ENCODE assay signal across 8 cellular contexts in genomic region chr19:16111909-16112752, GRCh38. TPM values are rescaled to one million over a fixed set of nuclear protein-coding genes. Genes with fewer than 3 reads are reported as not detected.
DNase-seq lines count a peak whose midpoint lies in the region; ATAC-seq, FAIRE-seq and TF ChIP-seq lines count a peak whose summit lies in the region.

No MANE protein-coding gene starts in this region.

- no peak for TF ChIP-seq CTCF in GM23338 (conservative IDR thresholded peaks at IDR 0.05; ENCODE audit: low read depth in 2 of 2)
- TF ChIP-seq CTCF in WTC11 (IDR thresholded peaks at IDR 0.05): no peak
- TF ChIP-seq CTCF in spleen (IDR thresholded peaks at IDR 0.05 in 8 of 11, conservative IDR thresholded peaks at IDR 0.05 in 3 of 11): no peak

- TF ChIP-seq POLR2A in spleen (IDR thresholded peaks at IDR 0.05) (no peak), H54 (IDR thresholded peaks at IDR 0.05; ENCODE audit: low read depth, low read length) (no peak)

- H3K27me3 Mint-ChIP-seq in GM23338 (ENCODE audit: insufficient read depth, low read depth, poor library complexity) (peaks cover 4% of the 10 kb centered on the region), WTC11 (ENCODE audit: low read depth) (peaks cover 2% of the 10 kb centered on the region; the same call in 1 of the 2 replicates)

- H4K20me1 ChIP-seq in GM23338 (replicated peaks; ENCODE audit: insufficient read depth): peaks cover 25% of the 10 kb centered on the region

- H3K27me3 ChIP-seq in GM23338 (ENCODE audit: insufficient read depth) (no peaks in the 10 kb centered on the region), spleen (replicated peaks in 1 of 7) (no peaks in the 10 kb centered on the region)

- H3K4me3 Mint-ChIP-seq in GM23338 (peak overlapping the region; percentile 98), WTC11 (peak overlapping the region; percentile 96)

- H3K9me3 Mint-ChIP-seq in GM23338: no peaks in the 10 kb centered on the region; the same call in 2 of the 3 replicates
- no peaks in the 10 kb centered on the region for H3K9me3 Mint-ChIP-seq in WTC11

- intact Hi-C loops in left ventricle myocardium superior (cut with micrococcal nuclease): no loop called here
- intact Hi-C loops in spleen (cut with DNase I; ENCODE audit: low total_unique reads): loop anchor here (5.0 to 10.0 kb wide), 2 partner anchors 45 to 73 kb away; partner anchors contain the start of gene FAM32A

- CTCF ChIA-PET in WTC11 (lab: Charles Lee): interaction anchor here (1.0 to 3.1 kb wide), 11 partner anchors 12 to 693 kb away, joined by 3 to 22 read pairs (median 8); partner anchors contain the start of genes AKAP8L and FAM32A

- H3F3A ChIP-seq in GM23338 (replicated peaks; ENCODE audit: low read depth): no peaks in the 10 kb centered on the region; the same call in 1 of the 2 replicates

- POLR2A ChIA-PET in WTC11 (lab: Charles Lee): interaction anchor here (0.7 to 2.1 kb wide), 3 partner anchors 29 to 70 kb away, joined by 3 to 17 read pairs (median 3); partner anchors contain the start of gene TPM4

- H3K4me1 ChIP-seq in GM23338 (ENCODE audit: insufficient read depth): peaks cover 10% of the 10 kb centered on the region
- peaks cover 40 to 63% (median 59%) of the 10 kb centered on the region in 6 donors for H3K4me1 ChIP-seq in spleen

- FAIRE-seq in H54 (lab: Jason Lieb, UNC) (no peak), HTR-8/SVneo (lab: Jason Lieb, UNC) (no peak)

- H3K4me3 ChIP-seq in GM23338: peak overlapping the region; percentile 100
- H3K4me3 ChIP-seq in spleen: peak overlapping the region; percentile 71 to 92 (median 82)

- ATAC-seq in GM23338: peak; percentile 4
- no peak for ATAC-seq in WTC11
- peak; percentile 1 for ATAC-seq in left ventricle myocardium superior

- H3K27ac ChIP-seq in GM23338 (ENCODE audit: low read depth) (peak overlapping the region; percentile 87; the same call in 1 of the 2 replicates), spleen (peak overlapping the region; percentile 77 to 97 (median 93))

- H3K79me2 ChIP-seq in GM23338 (replicated peaks; ENCODE audit: insufficient read depth): peaks cover 39% of the 10 kb centered on the region

- 2 to 5% (median 3%) methylated on average over 20 to 37 of the region's 37 CpGs for WGBS in spleen, 5 donors

- H3K9me3 ChIP-seq in spleen: no peaks in the 10 kb centered on the region

- DNase-seq in GM23338 (ENCODE audit: low spot score): no peak
- DNase-seq in WTC11 (ENCODE audit: low spot score): no peak
- no peak for DNase-seq in left ventricle myocardium superior
- no peak for DNase-seq in spleen
- DNase-seq in activated effector memory CD4-positive, alpha-beta T cell treated with Interleukin-2 at 50 U/mL for 16 hours: no peak
- no peak for DNase-seq in H54 (ENCODE audit: insufficient read length, low spot score)
- DNase-seq in pons (ENCODE audit: low spot score): no peak
- no peak for DNase-seq in HTR-8/SVneo (ENCODE audit: insufficient read length, low spot score)

- H2AFZ ChIP-seq in GM23338: peak overlapping the region; percentile 81; the same call in 1 of the 2 replicates

- H3K4me2 ChIP-seq in GM23338: peak overlapping the region; percentile 96

- H3K36me3 ChIP-seq in GM23338 (ENCODE audit: insufficient read depth) (no peaks in the 10 kb centered on the region; the same call in 1 of the 2 replicates), spleen (peaks cover 0 to 43% (median 6%) of the 10 kb centered on the region in 6 donors)

- H3K9me2 ChIP-seq in GM23338 (ENCODE audit: insufficient read depth): no peaks in the 10 kb centered on the region

- H3K4me1 Mint-ChIP-seq in GM23338 (peaks cover 4% of the 10 kb centered on the region; the same call in 2 of the 3 replicates), WTC11 (peaks cover 12% of the 10 kb centered on the region)

- H3K27ac Mint-ChIP-seq in GM23338 (peak overlapping the region; percentile 99), WTC11 (peak overlapping the region; percentile 96)

- H3K36me3 Mint-ChIP-seq in GM23338 (ENCODE audit: low read depth): peaks cover 10% of the 10 kb centered on the region
- peaks cover 5% of the 10 kb centered on the region; the same call in 1 of the 2 replicates for H3K36me3 Mint-ChIP-seq in WTC11

TF ChIP-seq in GM23338, 12 proteins besides CTCF, POLR2A, EP300 and RAD21:
- TF ChIP-seq ZNF114 (CRISPR knock-in tag; IDR thresholded peaks at IDR 0.05) (no peak), POLR2AphosphoS5 (IDR thresholded peaks at IDR 0.05; ENCODE audit: low read depth) (peak; percentile 70; the same call in 1 of the 2 replicates)

TF ChIP-seq in WTC11, 78 proteins besides CTCF, POLR2A, EP300 and RAD21:
- TF ChIP-seq GTF2I (CRISPR knock-in tag; conservative IDR thresholded peaks at IDR 0.05) (peak; percentile 58), AFF4 (CRISPR knock-in tag; IDR thresholded peaks at IDR 0.05; ENCODE audit: borderline replicate concordance) (no peak), CREM (CRISPR knock-in tag; IDR thresholded peaks at IDR 0.05) (0 out of 2 replicates have a peak, but pooled peaks have one; percentile 4), ZBTB21 (CRISPR knock-in tag; IDR thresholded peaks at IDR 0.05; ENCODE audit: borderline replicate concordance) (no peak), ZNF121 (CRISPR knock-in tag; IDR thresholded peaks at IDR 0.05) (no peak)

RNA-seq across cellular contexts. Expression of gene RAB8A, which starts 0.4 kb away (rescaled TPM):
- total RNA-seq in GM23338 (2014; rRNA removed; shearing (Covaris generic)): 49.7 and 59.5 TPM in 2 replicates
- polyA plus RNA-seq in GM23338 (2016; fragmentation: Nextera tagmentation; extraction: Ambion mirVana) (48.0 and 53.1 TPM in 2 replicates), spleen (10 to 100 TPM; 31.5 to 45.5 (median 34.0) TPM)
- total RNA-seq in WTC11 (2021) (68.4 to 81.8 TPM (median 74.0 TPM) in 3 replicates), left ventricle myocardium superior (16.4 TPM), spleen (100 to 1,000 TPM in 2 of 7 donors, 10 to 100 TPM in 5; 71.9 to 104 (median 89.8) TPM)

RNA-seq across cellular contexts. Expression of gene HSH2D, which starts 31.4 kb away (rescaled TPM):
- 0.97 and 1.4 TPM in 2 replicates for total RNA-seq in GM23338 (2014; rRNA removed; shearing (Covaris generic))
- polyA plus RNA-seq in GM23338 (2016; fragmentation: Nextera tagmentation; extraction: Ambion mirVana): 0.81 and 1.1 TPM in 2 replicates
- total RNA-seq in WTC11 (2021): 1.6 to 3.2 TPM (median 3.0 TPM) in 3 replicates
- total RNA-seq in left ventricle myocardium superior: 0.37 TPM
- total RNA-seq in spleen: 10 to 100 TPM; 39.6 to 89.2 (median 51.4) TPM
- polyA plus RNA-seq in spleen: 100 to 1,000 TPM in 1 of 3 donors, 10 to 100 TPM in 2; 66.1 to 119 (median 75.2) TPM

RNA-seq across cellular contexts. Expression of gene TPM4, which starts 35.8 kb away (rescaled TPM):
- 237 and 288 TPM in 2 replicates for total RNA-seq in GM23338 (2014; rRNA removed; shearing (Covaris generic))
- 204 and 223 TPM in 2 replicates for polyA plus RNA-seq in GM23338 (2016; fragmentation: Nextera tagmentation; extraction: Ambion mirVana)
- total RNA-seq in WTC11 (2021): 302 to 327 TPM (median 323 TPM) in 3 replicates
- 72.6 TPM for total RNA-seq in left ventricle myocardium superior
- 100 to 1,000 TPM; 352 to 760 (median 443) TPM for total RNA-seq in spleen
- 100 to 1,000 TPM; 181 to 403 (median 238) TPM for polyA plus RNA-seq in spleen
